ENCODE assay signal across 10 cellular contexts in genomic region chr3:139302084-139302800, GRCh38. TPM values are rescaled to one million over a fixed set of nuclear protein-coding genes. Genes with fewer than 3 reads are reported as not detected.
A peak's percentile ranks its signal among the peaks of the same experiment; 100 is the strongest.
DNase-seq lines count a peak whose midpoint lies in the region; ATAC-seq and TF ChIP-seq lines count a peak whose summit lies in the region.
"Had no signal": no experiment of that assay in that cellular context is flagged by ENCODE, and none has a peak within 500 bp of the region (broad histone marks: within the 10 kb centered on the region; RNA-seq: fewer than 3 reads in every experiment).

No MANE protein-coding gene starts in this region.

- H3K9me3 ChIP-seq in suprapubic skin: no peaks in the 10 kb centered on the region
- H3K9me3 ChIP-seq: colonic mucosa had no signal

- H3K4me3 Mint-ChIP-seq in CD14-positive monocyte: no peak overlapping the region

- peak overlapping the region; percentile 38 for H3K27ac ChIP-seq in suprapubic skin
- H3K27ac ChIP-seq: C4-2B, colonic mucosa had no signal

- intact Hi-C loops in cardiac septum (cut with DNase I): loop anchor here (1.0 kb wide), 1 partner anchor 14 kb away; no protein-coding TSS in a partner anchor
- intact Hi-C loops in CD14-positive monocyte (cut with micrococcal nuclease): no loop called here

- ATAC-seq in activated CD4-positive, CD25-positive, alpha-beta regulatory T cell treated with anti-CD3 and anti-CD28 coated beads, Interleukin-2, amount 50 U/mL, for 24 hours: peak; percentile 13 to 33
- no peak for ATAC-seq in GM21723 (IDR thresholded peaks at IDR 0.05; ENCODE audit: unreplicated experiment)
- no peak for ATAC-seq in GM21825 (IDR thresholded peaks at IDR 0.05; ENCODE audit: unreplicated experiment)

- 69% methylated on average over 10 of the region's 12 CpGs for WGBS in suprapubic skin

- H3K4me1 ChIP-seq in suprapubic skin: peaks cover 4% of the 10 kb centered on the region
- H3K4me1 ChIP-seq: colonic mucosa had no signal

- no peak overlapping the region for H3K27ac Mint-ChIP-seq in CD14-positive monocyte

- no peak for TF ChIP-seq POLR2A in suprapubic skin (IDR thresholded peaks at IDR 0.05)

- no peaks in the 10 kb centered on the region for H3K36me3 Mint-ChIP-seq in CD14-positive monocyte

- no peak for DNase-seq in activated CD4-positive, CD25-positive, alpha-beta regulatory T cell (lab: John Stamatoyannopoulos, UW)
- peak; percentile 81 for DNase-seq in T1000 (lab: John Stamatoyannopoulos, UW)
- peak; percentile 81 for DNase-seq in cardiac septum (ENCODE audit: low spot score)
- DNase-seq in suprapubic skin (ENCODE audit: low spot score in 2 of 2): peak in 1 of 2 donors; percentile 79
- DNase-seq in CD14-positive monocyte (ENCODE audit: low spot score): no peak
- DNase-seq: colonic mucosa had no signal

- H3K27me3 ChIP-seq in suprapubic skin: no peaks in the 10 kb centered on the region
- H3K27me3 ChIP-seq: colonic mucosa had no signal

- TF ChIP-seq CTCF in suprapubic skin (IDR thresholded peaks at IDR 0.05) (no peak), CD14-positive monocyte (IDR thresholded peaks at IDR 0.05) (no peak)

- H3K27me3 Mint-ChIP-seq in CD14-positive monocyte (ENCODE audit: low read depth in 3 of 3): peaks cover 0 to 3% (median 0%) of the 10 kb centered on the region in 3 donors

- no peak overlapping the region for H3K4me3 ChIP-seq in suprapubic skin
- H3K4me3 ChIP-seq: colonic mucosa had no signal

- peaks cover 0 to 1% (median 0%) of the 10 kb centered on the region in 7 donors for H3K9me3 Mint-ChIP-seq in CD14-positive monocyte

- no peaks in the 10 kb centered on the region for H3K36me3 ChIP-seq in suprapubic skin
- H3K36me3 ChIP-seq: colonic mucosa had no signal

- no peaks in the 10 kb centered on the region for H3K4me1 Mint-ChIP-seq in CD14-positive monocyte

- TF ChIP-seq EP300 in suprapubic skin (IDR thresholded peaks at IDR 0.05): no peak

RNA-seq across cellular contexts. Expression of gene MRPS22, which starts 41.6 kb away (rescaled TPM):
- total RNA-seq in cardiac septum: 67.6 TPM
- total RNA-seq in suprapubic skin: 10 to 100 TPM; 44.0 to 51.0 (median 46.8) TPM
- polyA plus RNA-seq in CD14-positive monocyte: 10 to 100 TPM; 39.0 to 43.2 TPM

Comparison
In these comparisons a context has a peak if more than half of its experiments do, and no peak if none do; other contexts are left out.
1. ATAC-seq: peak in activated CD4-positive, CD25-positive, alpha-beta regulatory T cell treated with anti-CD3 and anti-CD28 coated beads, Interleukin-2, amount 50 U/mL, for 24 hours (2 of 2); none in GM21723 (single experiment) and GM21825 (single experiment).
2. DNase-seq: peak in T1000 (single experiment) and cardiac septum (single experiment); none in activated CD4-positive, CD25-positive, alpha-beta regulatory T cell (0 of 4) and CD14-positive monocyte (single experiment).